Comparison of ENCODE assay signal across 2 cellular contexts in the genomic region with DNA sequence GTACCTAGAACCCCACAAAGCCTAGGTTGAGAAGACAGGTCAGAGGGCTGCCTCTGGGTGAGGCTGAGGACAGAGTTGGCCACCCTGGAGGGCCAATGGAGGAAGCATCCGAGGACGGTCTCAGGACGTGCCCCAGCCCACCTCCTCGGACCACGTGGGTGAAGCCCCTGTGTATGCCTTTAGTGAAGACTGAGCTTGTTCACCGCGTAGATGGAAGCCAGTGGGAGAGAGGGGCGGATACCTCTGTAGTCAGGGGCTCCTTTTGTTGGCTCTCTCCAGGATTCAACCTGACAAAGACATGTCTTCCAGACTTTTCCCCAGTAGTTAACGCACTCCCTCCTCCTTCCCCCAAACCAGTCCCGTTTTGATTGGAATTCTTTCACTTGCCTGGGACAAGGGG.
TF ChIP-seq lines count a peak whose summit lies in the region.

No MANE protein-coding gene starts in this region.

TF ChIP-seq in liver, 16 proteins besides CTCF, POLR2A, EP300 and RAD21:
- TF ChIP-seq, protein P1, sequence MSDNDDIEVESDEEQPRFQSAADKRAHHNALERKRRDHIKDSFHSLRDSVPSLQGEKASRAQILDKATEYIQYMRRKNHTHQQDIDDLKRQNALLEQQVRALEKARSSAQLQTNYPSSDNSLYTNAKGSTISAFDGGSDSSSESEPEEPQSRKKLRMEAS (IDR thresholded peaks at IDR 0.05) = no peak
- TF ChIP-seq FOXA1 (IDR thresholded peaks at IDR 0.05) = no peak
- no peak for TF ChIP-seq SP1 (IDR thresholded peaks at IDR 0.05)
- TF ChIP-seq, protein P2, sequence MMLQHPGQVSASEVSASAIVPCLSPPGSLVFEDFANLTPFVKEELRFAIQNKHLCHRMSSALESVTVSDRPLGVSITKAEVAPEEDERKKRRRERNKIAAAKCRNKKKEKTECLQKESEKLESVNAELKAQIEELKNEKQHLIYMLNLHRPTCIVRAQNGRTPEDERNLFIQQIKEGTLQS (IDR thresholded peaks at IDR 0.05) = no peak
- no peak for TF ChIP-seq JUND (IDR thresholded peaks at IDR 0.05)
- no peak for TF ChIP-seq YY1 (IDR thresholded peaks at IDR 0.05)
- no peak for TF ChIP-seq HNF4G (IDR thresholded peaks at IDR 0.05)
- TF ChIP-seq, protein P3, sequence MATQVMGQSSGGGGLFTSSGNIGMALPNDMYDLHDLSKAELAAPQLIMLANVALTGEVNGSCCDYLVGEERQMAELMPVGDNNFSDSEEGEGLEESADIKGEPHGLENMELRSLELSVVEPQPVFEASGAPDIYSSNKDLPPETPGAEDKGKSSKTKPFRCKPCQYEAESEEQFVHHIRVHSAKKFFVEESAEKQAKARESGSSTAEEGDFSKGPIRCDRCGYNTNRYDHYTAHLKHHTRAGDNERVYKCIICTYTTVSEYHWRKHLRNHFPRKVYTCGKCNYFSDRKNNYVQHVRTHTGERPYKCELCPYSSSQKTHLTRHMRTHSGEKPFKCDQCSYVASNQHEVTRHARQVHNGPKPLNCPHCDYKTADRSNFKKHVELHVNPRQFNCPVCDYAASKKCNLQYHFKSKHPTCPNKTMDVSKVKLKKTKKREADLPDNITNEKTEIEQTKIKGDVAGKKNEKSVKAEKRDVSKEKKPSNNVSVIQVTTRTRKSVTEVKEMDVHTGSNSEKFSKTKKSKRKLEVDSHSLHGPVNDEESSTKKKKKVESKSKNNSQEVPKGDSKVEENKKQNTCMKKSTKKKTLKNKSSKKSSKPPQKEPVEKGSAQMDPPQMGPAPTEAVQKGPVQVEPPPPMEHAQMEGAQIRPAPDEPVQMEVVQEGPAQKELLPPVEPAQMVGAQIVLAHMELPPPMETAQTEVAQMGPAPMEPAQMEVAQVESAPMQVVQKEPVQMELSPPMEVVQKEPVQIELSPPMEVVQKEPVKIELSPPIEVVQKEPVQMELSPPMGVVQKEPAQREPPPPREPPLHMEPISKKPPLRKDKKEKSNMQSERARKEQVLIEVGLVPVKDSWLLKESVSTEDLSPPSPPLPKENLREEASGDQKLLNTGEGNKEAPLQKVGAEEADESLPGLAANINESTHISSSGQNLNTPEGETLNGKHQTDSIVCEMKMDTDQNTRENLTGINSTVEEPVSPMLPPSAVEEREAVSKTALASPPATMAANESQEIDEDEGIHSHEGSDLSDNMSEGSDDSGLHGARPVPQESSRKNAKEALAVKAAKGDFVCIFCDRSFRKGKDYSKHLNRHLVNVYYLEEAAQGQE (IDR thresholded peaks at IDR 0.05) = no peak
- TF ChIP-seq, protein P4, sequence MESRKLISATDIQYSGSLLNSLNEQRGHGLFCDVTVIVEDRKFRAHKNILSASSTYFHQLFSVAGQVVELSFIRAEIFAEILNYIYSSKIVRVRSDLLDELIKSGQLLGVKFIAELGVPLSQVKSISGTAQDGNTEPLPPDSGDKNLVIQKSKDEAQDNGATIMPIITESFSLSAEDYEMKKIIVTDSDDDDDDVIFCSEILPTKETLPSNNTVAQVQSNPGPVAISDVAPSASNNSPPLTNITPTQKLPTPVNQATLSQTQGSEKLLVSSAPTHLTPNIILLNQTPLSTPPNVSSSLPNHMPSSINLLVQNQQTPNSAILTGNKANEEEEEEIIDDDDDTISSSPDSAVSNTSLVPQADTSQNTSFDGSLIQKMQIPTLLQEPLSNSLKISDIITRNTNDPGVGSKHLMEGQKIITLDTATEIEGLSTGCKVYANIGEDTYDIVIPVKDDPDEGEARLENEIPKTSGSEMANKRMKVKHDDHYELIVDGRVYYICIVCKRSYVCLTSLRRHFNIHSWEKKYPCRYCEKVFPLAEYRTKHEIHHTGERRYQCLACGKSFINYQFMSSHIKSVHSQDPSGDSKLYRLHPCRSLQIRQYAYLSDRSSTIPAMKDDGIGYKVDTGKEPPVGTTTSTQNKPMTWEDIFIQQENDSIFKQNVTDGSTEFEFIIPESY (IDR thresholded peaks at IDR 0.05) = no peak
- no peak for TF ChIP-seq GABPA (IDR thresholded peaks at IDR 0.05 in 1 of 2, conservative IDR thresholded peaks at IDR 0.05 in 1 of 2)
- TF ChIP-seq EGR1 (IDR thresholded peaks at IDR 0.05; ENCODE audit: low read depth in 2 of 2) = no peak
- no peak for TF ChIP-seq NR2F2 (IDR thresholded peaks at IDR 0.05)
- TF ChIP-seq FOXA2 (IDR thresholded peaks at IDR 0.05) = no peak
- no peak for TF ChIP-seq HNF4A (conservative IDR thresholded peaks at IDR 0.05)
- TF ChIP-seq TAF1 (conservative IDR thresholded peaks at IDR 0.05) = no peak
- TF ChIP-seq RXRA (IDR thresholded peaks at IDR 0.05) = no peak

TF ChIP-seq in HepG2, 621 proteins besides CTCF, POLR2A, EP300 and RAD21:
- TF ChIP-seq SAP130 (CRISPR knock-in tag; IDR thresholded peaks at IDR 0.05; ENCODE audit: low read depth) = no peak
- no peak for TF ChIP-seq NR2F1 (CRISPR knock-in tag; IDR thresholded peaks at IDR 0.05)
- TF ChIP-seq GPN1 (CRISPR knock-in tag; IDR thresholded peaks at IDR 0.05; ENCODE audit: borderline replicate concordance) = no peak
- TF ChIP-seq MED13 (CRISPR knock-in tag; IDR thresholded peaks at IDR 0.05) = no peak
TF ChIP-seq in HepG2: peak in this region for 0.
